ENCODE assay signal across 30 cellular contexts in genomic region chr7:134464496-134464895, GRCh38.
"Had no signal": no experiment of that assay in that cellular context is flagged by ENCODE, and none has a peak within 500 bp of the region (broad histone marks: within the 10 kb centered on the region; RNA-seq: fewer than 3 reads in every experiment).

No MANE protein-coding gene starts in this region.

- H3K27ac ChIP-seq: ascending aorta, cardiac muscle cell, VCaP had no signal

- ATAC-seq: activated CD8-positive, alpha-beta T cell treated with anti-CD3 and anti-CD28 coated beads for 36 hours; activated naive CD8-positive, alpha-beta T cell treated with anti-CD3 and anti-CD28 coated beads, Interleukin-2, amount 50 U/mL, for 24 hours; activated T-cell treated with anti-CD3 and anti-CD28 coated beads, Interleukin-2, amount 50 U/mL, for 4 hours; activated T-cell treated with anti-CD3 and anti-CD28 coated beads, Interleukin-2, amount 50 U/mL, for 72 hours; activated T-helper 17 cell treated with anti-CD3 and anti-CD28 coated beads, Interleukin-2, amount 50 U/mL, for 72 hours had no signal

- H3K4me3 ChIP-seq: ascending aorta, cardiac muscle cell had no signal

- DNase-seq: activated B cell treated with CpG ODN at 0.5 μM for 24 hours; activated CD4-positive, alpha-beta memory T cell treated with anti-CD3 and anti-CD28 coated beads for 36 hours; activated CD4-positive, alpha-beta T cell treated with anti-CD3 and anti-CD28 coated beads for 4 hours; activated CD4-positive, alpha-beta T cell treated with anti-CD3 and anti-CD28 coated beads, Interleukin-2, amount 10 ng/mL, durations not matched to agents 24 days and 14 days; activated CD4-positive, alpha-beta T cell treated with anti-CD3 and anti-CD28 coated beads, Interleukin-2, amount 50 U/mL, for 1 hour; activated CD4-positive, alpha-beta T cell treated with anti-CD3 and anti-CD28 coated beads, Interleukin-2, amount 50 U/mL, for 4 hours; activated CD4-positive, CD25-positive, alpha-beta regulatory T cell treated with anti-CD3 and anti-CD28 coated beads, Interleukin-2, amount 50 U/mL, for 72 hours; activated CD8-positive, alpha-beta memory T cell treated with anti-CD3 and anti-CD28 coated beads, Interleukin-2, amount 50 U/mL, for 4 hours; activated CD8-positive, alpha-beta T cell treated with anti-CD3 and anti-CD28 coated beads for 36 hours; activated gamma-delta T cell; activated naive CD4-positive, alpha-beta T cell treated with anti-CD3 and anti-CD28 coated beads, Interleukin-2, amount 10 ng/mL, durations not matched to agents 7 days and 5 days; activated naive CD4-positive, alpha-beta T cell treated with Interleukin-2 at 50 U/mL for 16 hours; activated naive CD8-positive, alpha-beta T cell treated with anti-CD3 and anti-CD28 coated beads, Interleukin-2, amount 10 ng/mL, durations not matched to agents 7 days and 5 days; activated naive CD8-positive, alpha-beta T cell treated with anti-CD3 and anti-CD28 coated beads, Interleukin-2, amount 50 U/mL, for 24 hours; activated T-cell treated with anti-CD3 and anti-CD28 coated beads for 4 hours; activated T-cell treated with anti-CD3 and anti-CD28 coated beads, Interleukin-2, amount 50 U/mL, for 1 hour; activated T-cell treated with anti-CD3 and anti-CD28 coated beads, Interleukin-2, amount 50 U/mL, for 4 hours; activated T-cell treated with anti-CD3 and anti-CD28 coated beads, Interleukin-2, amount 50 U/mL, for 72 hours; amygdala; anterior cingulate cortex; caudate nucleus; cerebellar nuclear complex; T-helper 2 cell; T-helper 9 cell had no signal

- FAIRE-seq: bronchial epithelial cell, TTC549 had no signal

- H3K36me3 ChIP-seq: ascending aorta, cardiac muscle cell had no signal

- H3K27me3 ChIP-seq: ascending aorta, cardiac muscle cell had no signal
